12 cellular contexts compared by ENCODE assay signal in genomic region chr17:80863626-80864025, GRCh38.
"Had no signal": no experiment of that assay in that cellular context is flagged by ENCODE, and none has a peak within 500 bp of the region (broad histone marks: within the 10 kb centered on the region; RNA-seq: fewer than 3 reads in every experiment).

No MANE protein-coding gene starts in this region.

- H3K4me1 ChIP-seq: pancreas had no signal

- H3K4me3 ChIP-seq: gastroesophageal sphincter, pancreas, tibial artery, vagina had no signal

- H3K27me3 ChIP-seq: brain microvascular endothelial cell, gastroesophageal sphincter, pancreas, tibial artery, vagina had no signal

- DNase-seq: activated gamma-delta T cell treated with Interleukin-2 at 50 U/mL for 16 hours; brain microvascular endothelial cell; cerebellar nuclear complex; dermis blood vessel endothelial cell; islet precursor cell; stimulated activated CD4-positive, alpha-beta T cell treated with anti-CD3 and anti-CD28 coated beads, Interleukin-15, amount 100 ng/mL, for 24 hours; tibial artery had no signal

- H3K27ac ChIP-seq: brain microvascular endothelial cell, gastroesophageal sphincter, pancreas, tibial artery, vagina had no signal

- ATAC-seq: activated CD4-positive, CD25-positive, alpha-beta regulatory T cell treated with anti-CD3 and anti-CD28 coated beads, Interleukin-2, amount 50 U/mL, for 24 hours; gastroesophageal sphincter; pancreas; SK-N-SH treated with all-trans-retinoic acid at 6 μM for 48 hours had no signal

- FAIRE-seq: pancreas had no signal

- H3K36me3 ChIP-seq: brain microvascular endothelial cell, pancreas, vagina had no signal

- H3K9me3 ChIP-seq: gastroesophageal sphincter, pancreas, tibial artery, vagina had no signal
